Comparison of ENCODE assay signal across 15 cellular contexts in genomic region chr9:89663264-89663970, GRCh38. TPM values are rescaled to one million over a fixed set of nuclear protein-coding genes. Genes with fewer than 3 reads are reported as not detected.
DNase-seq lines count a peak whose midpoint lies in the region; ATAC-seq, FAIRE-seq and TF ChIP-seq lines count a peak whose summit lies in the region.
"Had no signal": no experiment of that assay in that cellular context is flagged by ENCODE, and none has a peak within 500 bp of the region (broad histone marks: within the 10 kb centered on the region; RNA-seq: fewer than 3 reads in every experiment).

No MANE protein-coding gene starts in this region.

- H3K9ac ChIP-seq in K562 (ENCODE audit: insufficient read depth in 1 of 2, low read depth in 2 of 2, low read length in 2 of 2), result no peak overlapping the region
- H3K9ac ChIP-seq: BLaER1 treated with 17β-estradiol and CSF1 and Interleukin-3, amounts not matched to agents 10 nM and 100 nM had no signal

- WGBS in K562 (ENCODE audit: insufficient coverage, low coverage, missing lambda C conversion rate), result 0% methylated on average over 5 of the region's 5 CpGs
- 87% methylated on average over 4 of the region's 5 CpGs for WGBS in right lobe of liver (ENCODE audit: insufficient coverage, low coverage, low lambda C conversion rate, missing lambda C conversion rate)
- WGBS in thyroid gland, 2 donors, result 75 to 85% methylated on average over 5 of the region's 5 CpGs

- H2AFZ ChIP-seq in K562 (ENCODE audit: low read depth, low read length), result no peak overlapping the region

- TF ChIP-seq CTCF in K562 (IDR thresholded peaks at IDR 0.05 in 2 of 3, conservative IDR thresholded peaks at IDR 0.05 in 1 of 3; ENCODE audit: insufficient read depth in 2 of 3, low read depth in 1 of 3, low read length in 3 of 3) (no peak), right lobe of liver (IDR thresholded peaks at IDR 0.05) (no peak), thyroid gland (IDR thresholded peaks at IDR 0.05) (no peak), A673 (conservative IDR thresholded peaks at IDR 0.05; ENCODE audit: low read depth, low read length) (no peak)

- H3K27ac ChIP-seq in K562 (ENCODE audit: extremely low read depth, low read depth, low read length) (no peak overlapping the region), right lobe of liver (peak overlapping the region in 2 of 3 donors; percentile 92 to 96), thyroid gland (peak overlapping the region; percentile 90 to 96 (median 94)), A673 (ENCODE audit: low read depth, low read length, poor library complexity, severe bottlenecking) (no peak overlapping the region)
- H3K27ac ChIP-seq: BLaER1 treated with 17β-estradiol and CSF1 and Interleukin-3, amounts not matched to agents 10 nM and 100 nM had no signal

- H3K36me3 ChIP-seq in K562 (ENCODE audit: control insufficient read depth, insufficient read depth, low read length) (no peaks in the 10 kb centered on the region), right lobe of liver (no peaks in the 10 kb centered on the region), thyroid gland (no peaks in the 10 kb centered on the region), A673 (ENCODE audit: insufficient read depth, low read length, poor library complexity, severe bottlenecking) (no peaks in the 10 kb centered on the region)
- H3K36me3 ChIP-seq: BLaER1 treated with 17β-estradiol and CSF1 and Interleukin-3, amounts not matched to agents 10 nM and 100 nM had no signal

- no peak for TF ChIP-seq POLR2A in K562 (conservative IDR thresholded peaks at IDR 0.05)
- no peak for TF ChIP-seq POLR2A in right lobe of liver (IDR thresholded peaks at IDR 0.05)
- TF ChIP-seq POLR2A in thyroid gland (IDR thresholded peaks at IDR 0.05), result no peak

- H3K9me3 ChIP-seq in K562 (replicated peaks; ENCODE audit: control insufficient read depth, insufficient read depth, low read depth, low read length), result no peaks in the 10 kb centered on the region
- no peaks in the 10 kb centered on the region for H3K9me3 ChIP-seq in right lobe of liver
- no peaks in the 10 kb centered on the region for H3K9me3 ChIP-seq in thyroid gland
- no peaks in the 10 kb centered on the region for H3K9me3 ChIP-seq in A673 (ENCODE audit: low read depth, low read length, poor library complexity, severe bottlenecking)
- H3K9me3 ChIP-seq: BLaER1 treated with 17β-estradiol and CSF1 and Interleukin-3, amounts not matched to agents 10 nM and 100 nM had no signal

- peaks cover 0 to 15% of the 10 kb centered on the region in 2 experiments; a peak in 2 of 5 replicates for H3K27me3 ChIP-seq in K562 (ENCODE audit: control insufficient read depth in 2 of 2, insufficient read depth in 2 of 2, low read length in 2 of 2)
- no peaks in the 10 kb centered on the region for H3K27me3 ChIP-seq in right lobe of liver
- H3K27me3 ChIP-seq in thyroid gland, result no peaks in the 10 kb centered on the region
- no peaks in the 10 kb centered on the region for H3K27me3 ChIP-seq in A673 (replicated peaks; ENCODE audit: insufficient read depth, low read depth, low read length, poor library complexity)
- H3K27me3 ChIP-seq: BLaER1 treated with 17β-estradiol and CSF1 and Interleukin-3, amounts not matched to agents 10 nM and 100 nM had no signal

- no peak for TF ChIP-seq RAD21 in K562 (CRISPR knock-in tag; conservative IDR thresholded peaks at IDR 0.05 in 1 of 2, IDR thresholded peaks at IDR 0.05 in 1 of 2)

- ATAC-seq in K562, result no peak
- ATAC-seq in right lobe of liver, result no peak

- no peak for TF ChIP-seq EP300 in K562 (IDR thresholded peaks at IDR 0.05; ENCODE audit: low read length)

- H3K4me3 ChIP-seq in K562 (no peak overlapping the region), right lobe of liver (no peak overlapping the region), thyroid gland (replicated peaks in 1 of 3) (no peak overlapping the region), A673 (ENCODE audit: low read depth, low read length, poor library complexity, severe bottlenecking) (no peak overlapping the region)
- H3K4me3 ChIP-seq: BLaER1 treated with 17β-estradiol and CSF1 and Interleukin-3, amounts not matched to agents 10 nM and 100 nM had no signal

- peaks cover 2% of the 10 kb centered on the region for H3K9me1 ChIP-seq in K562 (ENCODE audit: control insufficient read depth, insufficient read depth, low read length)

- intact Hi-C loops in K562 (cut with micrococcal nuclease) (loop anchor here (10.0 kb wide), 1 partner anchor 59 kb away; the partner anchor contains the start of gene GADD45G), right lobe of liver (cut with DNase I) (no loop called here), thyroid gland (cut with DNase I) (no loop called here), A673 (cut with micrococcal nuclease; ENCODE audit: unreplicated experiment) (no loop called here)

- DNase-seq in DMS 273 (lab: John Stamatoyannopoulos, UW; ENCODE audit: unreplicated experiment) (peak; percentile 53), DMS 273 treated with DMSO at 0.1 percent for 48 hours (lab: John Stamatoyannopoulos, UW) (no peak), K562 (ENCODE audit: extremely low read depth in 1 of 4, low spot score in 3 of 4) (no peak), right lobe of liver (no peak), thyroid gland (peak; percentile 45 to 55), A673 (ENCODE audit: low spot score) (no peak), medulla oblongata (ENCODE audit: extremely low spot score) (no peak), AML-193 (lab: John Stamatoyannopoulos, UW) (no peak)
- DNase-seq: 8988T; activated CD4-positive, alpha-beta T cell treated with anti-CD3 and anti-CD28 coated beads, Interleukin-2, amount 10 ng/mL, durations not matched to agents 7 days and 5 days; activated CD8-positive, alpha-beta memory T cell treated with anti-CD3 and anti-CD28 coated beads, Interleukin-2, amount 50 U/mL, for 4 hours; DMS153; hippocampal formation; kidney had no signal

- H3K79me2 ChIP-seq in K562 (ENCODE audit: control insufficient read depth, insufficient read depth, low read length), result no peaks in the 10 kb centered on the region

- FAIRE-seq in K562 (lab: Jason Lieb, UNC), result no peak
- FAIRE-seq: kidney had no signal

- H3K4me2 ChIP-seq in K562 (ENCODE audit: insufficient read depth, low read length), result no peak overlapping the region

- CTCF ChIA-PET in K562 (lab: Yijun Ruan, JAX; ENCODE audit: low intra/inter-chr PET ratio), result no interaction called here
- CTCF ChIA-PET in A673 (lab: Charles Lee), result no interaction called here

- POLR2A ChIA-PET in K562 (lab: Yijun Ruan, JAX) (interaction anchor here (0.8 kb wide), 1 partner anchor 45 kb away, joined by 3 read pairs; no protein-coding TSS in a partner anchor), A673 (lab: Charles Lee; ENCODE audit: low non-redundant PET) (no interaction called here)

- H3K4me1 ChIP-seq in K562 (replicated peaks in 1 of 2; ENCODE audit: control insufficient read depth in 2 of 2, insufficient read depth in 2 of 2, low read length in 2 of 2) (no peaks in the 10 kb centered on the region; a peak in 1 of 5 replicates), right lobe of liver (peaks cover 4 to 70% (median 35%) of the 10 kb centered on the region in 4 donors), thyroid gland (peaks cover 85 to 97% of the 10 kb centered on the region in 2 donors), A673 (ENCODE audit: insufficient read depth, low read length, poor library complexity, severe bottlenecking) (peaks cover 5% of the 10 kb centered on the region)

- BruUV-seq in K562 (replicated peaks; lab: Mats Ljungman, UMichigan) (no TSS peak), A673 (replicated peaks; lab: Mats Ljungman, UMichigan) (no TSS peak)

- H4K20me1 ChIP-seq in K562 (replicated peaks; ENCODE audit: control insufficient read depth, insufficient read depth, low read length), result no peaks in the 10 kb centered on the region

- in situ Hi-C loops in K562 (cut with MboI), result no loop called here

TF ChIP-seq in K562, 482 proteins besides CTCF, POLR2A, EP300 and RAD21:
- TF ChIP-seq FOXK1 (CRISPR knock-in tag; IDR thresholded peaks at IDR 0.05; ENCODE audit: borderline replicate concordance) (no peak), ZNF121 (CRISPR knock-in tag; conservative IDR thresholded peaks at IDR 0.05) (no peak), PURB (CRISPR knock-in tag; IDR thresholded peaks at IDR 0.05; ENCODE audit: low read depth) (no peak), KLF10 (CRISPR knock-in tag; IDR thresholded peaks at IDR 0.05) (no peak), ESRRB (CRISPR knock-in tag; IDR thresholded peaks at IDR 0.05; ENCODE audit: borderline replicate concordance) (no peak), DMBX1 (CRISPR knock-in tag; IDR thresholded peaks at IDR 0.05; ENCODE audit: borderline replicate concordance) (no peak), RBM25 (IDR thresholded peaks at IDR 0.05; ENCODE audit: low read depth, low read length, severe bottlenecking) (peak; percentile 28), SP2 (IDR thresholded peaks at IDR 0.05; ENCODE audit: extremely low read depth, low read depth, low read length, poor library complexity, severe bottlenecking) (no peak), ZNF586 (CRISPR knock-in tag; conservative IDR thresholded peaks at IDR 0.05) (no peak)

RNA-seq across cellular contexts. Expression of gene GADD45G, which starts 58.6 kb away (rescaled TPM):
- total RNA-seq in K562 (2011; cell fraction: chromatin; rRNA removed; ENCODE audit: low replicate concordance), result not detected in 2 replicates
- 0.39 TPM in 1 of 2 replicates, not detected in the other for total RNA-seq in K562 (2011; cell fraction: nucleolus; rRNA removed)
- not detected in 2 replicates for total RNA-seq in K562 (2011; cell fraction: nucleoplasm; rRNA removed)
- total RNA-seq in K562 (2014; rRNA removed) (0.33 TPM in 1 of 2 replicates, not detected in the other), K562 (2014; rRNA removed; fragmentation: Illumina TruSeq; extraction: Trizol) (not detected in 2 replicates), K562 (2015; rRNA removed; fragmentation: Illumina TruSeq; extraction: Trizol) (not detected in 2 replicates), K562 (2021) (0.20 TPM in 1 of 2 replicates, not detected in the other), right lobe of liver (100 to 1,000 TPM in 2 of 6 experiments, 10 to 100 TPM in 4; 11.4 to 130 (median 30.9) TPM), thyroid gland (10 to 100 TPM in 3 of 4 donors, 1 to 10 TPM in 1; 8.3 to 27.2 (median 14.4) TPM), A673 (2021) (0.39 and 0.98 TPM in 2 replicates)
- polyA plus RNA-seq in K562 (2011; rRNA removed) (0.12 TPM in 1 of 2 replicates, not detected in the other), K562 (2014; fragmentation: Illumina TruSeq; extraction: Trizol) (not detected in 2 replicates), K562 (2014; fragmentation: Nextera tagmentation; extraction: Ambion mirVana) (not detected), K562 (2014; rRNA removed) (0.34 TPM in 1 of 2 replicates, not detected in the other)
- not detected in 2 replicates for polyA plus RNA-seq in K562 (2011; cell fraction: cytosol; rRNA removed)
- 0.11 TPM in 1 of 2 replicates, not detected in the other for polyA plus RNA-seq in K562 (2011; cell fraction: nucleus; rRNA removed)
- polyA plus RNA-seq in K562 (2012), result 0.08 and 0.82 TPM in 2 replicates
- not detected in 2 replicates for polyA minus RNA-seq in K562 (2011; rRNA and poly(A)+ RNA removed)
- not detected in 2 replicates for polyA minus RNA-seq in K562 (2011; cell fraction: cytosol; rRNA and poly(A)+ RNA removed)
- polyA minus RNA-seq in K562 (2011; cell fraction: nucleus; rRNA and poly(A)+ RNA removed), result not detected in 2 replicates

Comparison
In these comparisons a context has a peak if more than half of its experiments do, and no peak if none do; other contexts are left out.
1. DNase-seq: peak in DMS 273 (single experiment) and thyroid gland (2 of 2); none in DMS 273 treated with DMSO at 0.1 percent for 48 hours (single experiment), K562 (0 of 4), right lobe of liver (0 of 3), A673 (single experiment), medulla oblongata (single experiment) and AML-193 (0 of 2).
2. H3K27ac ChIP-seq: peak in right lobe of liver (2 of 3) and thyroid gland (3 of 3); none in K562 (single experiment) and A673 (single experiment).